9 cellular contexts compared by ENCODE assay signal in the genomic region with DNA sequence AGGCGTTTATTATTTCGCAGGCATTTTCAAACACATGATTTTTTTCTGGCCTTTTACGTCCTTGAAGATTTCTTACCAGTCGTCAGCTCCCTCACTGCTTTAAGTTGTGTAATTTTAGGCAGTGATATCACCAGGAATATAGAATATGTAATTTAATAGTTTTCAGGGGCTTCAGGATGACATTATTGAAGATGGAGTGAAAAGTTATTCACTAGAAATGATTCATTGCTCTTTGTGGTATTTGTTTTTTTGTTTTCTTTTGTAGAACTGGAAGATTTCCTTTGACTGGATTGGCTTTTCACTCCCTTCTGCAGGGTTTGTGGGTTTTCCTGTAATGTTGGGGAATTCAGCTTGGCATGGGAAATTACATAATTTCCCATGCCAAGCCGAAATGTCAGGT. TPM values are rescaled to one million over a fixed set of nuclear protein-coding genes. Genes with fewer than 3 reads are reported as not detected.
DNase-seq lines count a peak whose midpoint lies in the region; ATAC-seq, FAIRE-seq and TF ChIP-seq lines count a peak whose summit lies in the region.
"Had no signal": no experiment of that assay in that cellular context is flagged by ENCODE, and none has a peak within 500 bp of the region (broad histone marks: within the 10 kb centered on the region; RNA-seq: fewer than 3 reads in every experiment).

No MANE protein-coding gene starts in this region.

- H3K4me3 Mint-ChIP-seq in IgD-negative memory B cell = peak overlapping the region in 3 of 4 donors; percentile 93 to 99 (median 98)

- peak overlapping the region in 1 of 3 donors; percentile 0 for H3K27ac Mint-ChIP-seq in IgD-negative memory B cell

- H3K9ac ChIP-seq in kidney (ENCODE audit: low read length in 2 of 2) = peak overlapping the region in 1 of 2 donors; percentile 79

- H3K27me3 ChIP-seq in ascending aorta (no peaks in the 10 kb centered on the region), ovary (no peaks in the 10 kb centered on the region)

- no peaks in the 10 kb centered on the region for H3K36me3 Mint-ChIP-seq in IgD-negative memory B cell

- H3K27ac ChIP-seq in ascending aorta (peak overlapping the region; percentile 74 to 91), kidney (ENCODE audit: low read depth in 2 of 2, low read length in 2 of 2) (no peak overlapping the region), substantia nigra (ENCODE audit: low read depth, low read length, poor library complexity, severe bottlenecking) (peak overlapping the region; percentile 76), ovary (no peak overlapping the region)

- no peak for TF ChIP-seq EP300 in ovary (IDR thresholded peaks at IDR 0.05)

- H3K4me1 Mint-ChIP-seq in IgD-negative memory B cell = peaks cover 20 to 26% (median 20%) of the 10 kb centered on the region in 3 donors

- WGBS in ovary, 3 donors = 55 to 69% (median 58%) methylated on average over 5 of the region's 5 CpGs

- no peaks in the 10 kb centered on the region for H3K9me3 Mint-ChIP-seq in IgD-negative memory B cell

- ATAC-seq in HG03095 (IDR thresholded peaks at IDR 0.05; ENCODE audit: unreplicated experiment) = no peak

- TF ChIP-seq POLR2A in ovary (IDR thresholded peaks at IDR 0.05) = no peak

- no peak for TF ChIP-seq CTCF in ascending aorta (IDR thresholded peaks at IDR 0.05)
- no peak for TF ChIP-seq CTCF in kidney (IDR thresholded peaks at IDR 0.05; ENCODE audit: borderline replicate concordance, extremely low read depth, insufficient read depth)
- no peak for TF ChIP-seq CTCF in ovary (IDR thresholded peaks at IDR 0.05)

- no peaks in the 10 kb centered on the region for H3K27me3 Mint-ChIP-seq in IgD-negative memory B cell

- no peak for FAIRE-seq in kidney (lab: Jason Lieb, UNC)

- H3K4me3 ChIP-seq in ascending aorta (peak overlapping the region; percentile 84 to 93), kidney (ENCODE audit: low read length in 2 of 2) (peak overlapping the region; percentile 88 to 92), ovary (no peak overlapping the region)

- DNase-seq in ascending aorta (ENCODE audit: low spot score in 2 of 2) (no peak), kidney (no peak), substantia nigra (lab: John Stamatoyannopoulos, UW) (no peak), cortex of kidney (lab: John Stamatoyannopoulos, UW) (no peak), pons (ENCODE audit: low spot score) (no peak), ovary (no peak)
- DNase-seq: NCI-H524 treated with DMSO at 0.1 percent for 48 hours had no signal

- H3K9me3 ChIP-seq in ascending aorta (no peaks in the 10 kb centered on the region), kidney (ENCODE audit: control insufficient read depth in 1 of 2, low read length in 2 of 2) (no peaks in the 10 kb centered on the region), ovary (no peaks in the 10 kb centered on the region)

- intact Hi-C loops in ascending aorta (cut with DNase I) (loop anchor here (5.0 to 10.0 kb wide), 2 partner anchors 36 to 442 kb away; no protein-coding TSS in a partner anchor), kidney (cut with DNase I) (no loop called here), ovary (cut with DNase I) (loop anchor here in 2 of 4 donors (10.0 kb wide), 3 partner anchors 118 to 158 kb away; no protein-coding TSS in a partner anchor)

- H3K4me1 ChIP-seq in ascending aorta = peaks cover 3 to 8% of the 10 kb centered on the region in 2 donors
- H3K4me1 ChIP-seq in kidney (ENCODE audit: control insufficient read depth in 1 of 2, insufficient read depth in 1 of 2, low read depth in 1 of 2, low read length in 2 of 2) = peaks cover 3% of the 10 kb centered on the region in 2 donors
- H3K4me1 ChIP-seq in ovary (ENCODE audit: insufficient read depth) = peaks cover 6% of the 10 kb centered on the region

- no peaks in the 10 kb centered on the region for H3K36me3 ChIP-seq in ascending aorta
- no peaks in the 10 kb centered on the region for H3K36me3 ChIP-seq in kidney (ENCODE audit: control insufficient read depth in 1 of 2, insufficient read depth in 2 of 2, low read length in 2 of 2)
- H3K36me3 ChIP-seq in ovary = no peaks in the 10 kb centered on the region

RNA-seq across cellular contexts. Expression of gene LRRC1, which starts 2.0 kb away (rescaled TPM):
- 5.0 TPM for polyA plus RNA-seq in IgD-negative memory B cell
- 16.3 TPM for total RNA-seq in ascending aorta
- 12.6 TPM for total RNA-seq in kidney
- 7.8 TPM for polyA plus RNA-seq in kidney (ENCODE audit: insufficient read depth, low read depth, low replicate concordance)
- 10 to 100 TPM in 4 of 7 donors, 1 to 10 TPM in 3; 4.9 to 20.6 (median 10.2) TPM for total RNA-seq in ovary
- polyA plus RNA-seq in ovary = 1 to 10 TPM; 4.3 to 4.9 TPM

Comparison
In these comparisons a context has a peak if more than half of its experiments do, and no peak if none do; other contexts are left out.
1. H3K27ac ChIP-seq: peak in ascending aorta (2 of 2) and substantia nigra (single experiment); none in kidney (0 of 2) and ovary (0 of 2).